7 cellular contexts compared by ENCODE assay signal in genomic region chr5:98752331-98752730, GRCh38. TPM values are rescaled to one million over a fixed set of nuclear protein-coding genes. Genes with fewer than 3 reads are reported as not detected.
DNase-seq lines count a peak whose midpoint lies in the region; ATAC-seq and TF ChIP-seq lines count a peak whose summit lies in the region.
"Not testable (repeated sequence)": the region's sequence is repeated elsewhere in the genome, so short reads cannot be mapped to it uniquely, and the experiment has no call there.

No MANE protein-coding gene starts in this region.

- not testable (repeated sequence) for ATAC-seq in GM23338
- ATAC-seq in WTC11, result peak; percentile 23; the same call in 1 of the 2 replicates

- not testable (repeated sequence) for H2BK15ac ChIP-seq in H9 (ENCODE audit: low read depth, low read length); mesendoderm (replicated peaks; ENCODE audit: low read depth); neuronal stem cell (ENCODE audit: low read length)

- H3K27me3 ChIP-seq in GM23338 (ENCODE audit: insufficient read depth); H9 (ENCODE audit: insufficient read depth, low read length); HUES6 (ENCODE audit: control insufficient read depth, insufficient read depth, low read length); endodermal cell (ENCODE audit: control insufficient read depth, insufficient read depth, low read length, poor library complexity, severe bottlenecking); mesendoderm (ENCODE audit: insufficient read depth, low read length, poor library complexity); neuronal stem cell (ENCODE audit: control insufficient read depth in 3 of 3, insufficient read depth in 3 of 3, low read depth in 1 of 3, low read length in 3 of 3): not testable (repeated sequence)

- DNase-seq in GM23338 (ENCODE audit: low spot score) (peak; percentile 15), endodermal cell (peak; percentile 76), mesendoderm (peak; percentile 60)
- DNase-seq in H9; WTC11 (ENCODE audit: low spot score); neuronal stem cell (ENCODE audit: low spot score): not testable (repeated sequence)

- not testable (repeated sequence) for H3K23me2 ChIP-seq in H9 (ENCODE audit: insufficient read length, low read depth, low read length, poor library complexity, severe bottlenecking)

- CTCF ChIA-PET in WTC11 (lab: Charles Lee), result interaction anchor here (4.4 kb wide), 1 partner anchor 16 kb away, joined by 37 read pairs; no protein-coding TSS in a partner anchor

- not testable (repeated sequence) for H3K27ac Mint-ChIP-seq in GM23338
- H3K27ac Mint-ChIP-seq in H9 (peak overlapping the region in 2 of 3 experiments; percentile 41 to 90; a peak in 3 of 7 replicates), WTC11 (peak overlapping the region; percentile 96), endodermal cell (peak overlapping the region; percentile 99)

- not testable (repeated sequence) for H3K4me3 Mint-ChIP-seq in GM23338
- H3K4me3 Mint-ChIP-seq in H9, result peak overlapping the region; percentile 5 to 53; a peak in 4 of 5 replicates
- H3K4me3 Mint-ChIP-seq in WTC11, result peak overlapping the region; percentile 62
- H3K4me3 Mint-ChIP-seq in endodermal cell, result peak overlapping the region; percentile 79

- H3K9me3 Mint-ChIP-seq in GM23338 (peaks cover 13% of the 10 kb centered on the region; the same call in 2 of the 3 replicates), H9 (peaks cover 6 to 14% of the 10 kb centered on the region in 2 experiments), WTC11 (peaks cover 21% of the 10 kb centered on the region), endodermal cell (peaks cover 27% of the 10 kb centered on the region)

- H3K27ac ChIP-seq in GM23338 (ENCODE audit: low read depth), result peak overlapping the region; percentile 94
- H3K27ac ChIP-seq in H9 (ENCODE audit: insufficient read length, low read depth, low read length), result peak overlapping the region; percentile 91
- peak overlapping the region; percentile 43; the same call in 1 of the 2 replicates for H3K27ac ChIP-seq in HUES6 (ENCODE audit: low read depth, low read length)
- H3K27ac ChIP-seq in endodermal cell (ENCODE audit: low read depth, low read length), result peak overlapping the region; percentile 66
- peak overlapping the region; percentile 95 for H3K27ac ChIP-seq in mesendoderm (ENCODE audit: low read depth, low read length)
- not testable (repeated sequence) for H3K27ac ChIP-seq in neuronal stem cell (replicated peaks; ENCODE audit: low read length)

- H2BK5ac ChIP-seq in H9 (ENCODE audit: insufficient read length, low read length); neuronal stem cell (ENCODE audit: low read length): not testable (repeated sequence)
- peak overlapping the region; percentile 93 for H2BK5ac ChIP-seq in mesendoderm (ENCODE audit: low read length)

- no CpG with 5 or more reads among the region's 7 CpGs for WGBS in H9 (ENCODE audit: extremely low coverage, insufficient read length, low lambda C conversion rate)
- 28 to 54% methylated on average over 4 to 7 of the region's 7 CpGs for WGBS in endodermal cell (ENCODE audit: insufficient coverage in 1 of 2, insufficient read length in 1 of 2), 2 experiments
- no CpG with 5 or more reads among the region's 7 CpGs for WGBS in mesendoderm (ENCODE audit: extremely low coverage, insufficient coverage, low lambda C conversion rate)
- no CpG with 5 or more reads among the region's 7 CpGs for WGBS in neuronal stem cell (ENCODE audit: extremely low coverage in 2 of 2, insufficient read length in 2 of 2, insufficient replicate concordance in 1 of 2), 2 donors

- peak overlapping the region; percentile 43 for H3K9ac ChIP-seq in H9 (ENCODE audit: extremely low read depth, insufficient read length, low read length)
- peak overlapping the region; percentile 88 for H3K9ac ChIP-seq in HUES6 (ENCODE audit: low read length)
- peak overlapping the region; percentile 96 for H3K9ac ChIP-seq in endodermal cell (ENCODE audit: extremely low read depth, low read length, poor library complexity, severe bottlenecking)
- H3K9ac ChIP-seq in mesendoderm (ENCODE audit: low read length), result peak overlapping the region; percentile 66
- H3K9ac ChIP-seq in neuronal stem cell (ENCODE audit: low read depth, low read length, poor library complexity), result not testable (repeated sequence)

- H3K18ac ChIP-seq in H9 (ENCODE audit: insufficient read length, low read depth, low read length), result peak overlapping the region; percentile 79
- peak overlapping the region; percentile 100 for H3K18ac ChIP-seq in mesendoderm (ENCODE audit: low read length)
- not testable (repeated sequence) for H3K18ac ChIP-seq in neuronal stem cell (ENCODE audit: low read length)

- H3F3A ChIP-seq in GM23338 (replicated peaks; ENCODE audit: low read depth), result not testable (repeated sequence)

- H3K4me2 ChIP-seq in GM23338 (peak overlapping the region; percentile 42), H9 (ENCODE audit: insufficient read depth, insufficient read length, low read length) (peak overlapping the region; percentile 62), mesendoderm (ENCODE audit: low read length) (peak overlapping the region; percentile 33)
- not testable (repeated sequence) for H3K4me2 ChIP-seq in neuronal stem cell (ENCODE audit: insufficient read depth, low read length, poor library complexity, severe bottlenecking)

- POLR2A ChIA-PET in WTC11 (lab: Charles Lee), result not testable (repeated sequence)

- H2BK12ac ChIP-seq in H9 (ENCODE audit: insufficient read length, low read depth, low read length); neuronal stem cell (ENCODE audit: low read length): not testable (repeated sequence)

- not testable (repeated sequence) for H3K79me1 ChIP-seq in H9 (ENCODE audit: insufficient read depth, low read depth, low read length, poor library complexity, severe bottlenecking); mesendoderm (ENCODE audit: low read length); neuronal stem cell (ENCODE audit: low read depth, low read length)

- peaks cover 23% of the 10 kb centered on the region for H3K4me1 Mint-ChIP-seq in GM23338
- peaks cover 24 to 28% of the 10 kb centered on the region in 2 experiments for H3K4me1 Mint-ChIP-seq in H9
- peaks cover 46% of the 10 kb centered on the region for H3K4me1 Mint-ChIP-seq in WTC11
- H3K4me1 Mint-ChIP-seq in endodermal cell, result peaks cover 51% of the 10 kb centered on the region

- not testable (repeated sequence) for H3T11ph ChIP-seq in H9 (ENCODE audit: low read length)

- H3K27me3 Mint-ChIP-seq in GM23338 (ENCODE audit: insufficient read depth, low read depth, poor library complexity); H9 (ENCODE audit: low read depth); WTC11 (ENCODE audit: low read depth); endodermal cell (ENCODE audit: insufficient read depth): not testable (repeated sequence)

- H4K20me1 ChIP-seq in GM23338 (replicated peaks; ENCODE audit: insufficient read depth); H9 (ENCODE audit: control insufficient read depth, insufficient read depth, insufficient read length): not testable (repeated sequence)

- H2BK120ac ChIP-seq in H9 (ENCODE audit: low read depth, low read length, poor library complexity, severe bottlenecking); neuronal stem cell (ENCODE audit: low read depth, low read length): not testable (repeated sequence)
- H2BK120ac ChIP-seq in mesendoderm (ENCODE audit: low read depth, low read length), result peak overlapping the region; percentile 100

- not testable (repeated sequence) for H4K5ac ChIP-seq in H9 (ENCODE audit: insufficient read length, low read depth, low read length); mesendoderm (ENCODE audit: low read length)

- peak overlapping the region; percentile 33; the same call in 1 of the 2 replicates for H2AFZ ChIP-seq in GM23338
- H2AFZ ChIP-seq in H9 (ENCODE audit: low read length), result peak overlapping the region; percentile 40
- H2AFZ ChIP-seq in neuronal stem cell (ENCODE audit: low read length), result peak overlapping the region; percentile 13

- TF ChIP-seq CTCF in GM23338 (conservative IDR thresholded peaks at IDR 0.05; ENCODE audit: low read depth in 2 of 2); H9 (conservative IDR thresholded peaks at IDR 0.05); WTC11 (IDR thresholded peaks at IDR 0.05); endodermal cell (conservative IDR thresholded peaks at IDR 0.05): not testable (repeated sequence)

- not testable (repeated sequence) for H4K91ac ChIP-seq in H9 (ENCODE audit: insufficient read length, low read depth, low read length); neuronal stem cell (ENCODE audit: low read depth, low read length, poor library complexity)

- H4K8ac ChIP-seq in H9 (replicated peaks; ENCODE audit: insufficient read length, low read depth, low read length); neuronal stem cell (ENCODE audit: low read depth, low read length): not testable (repeated sequence)
- peak overlapping the region; percentile 67 for H4K8ac ChIP-seq in mesendoderm (ENCODE audit: low read depth, low read length)

- not testable (repeated sequence) for H2AK5ac ChIP-seq in H9 (ENCODE audit: insufficient read length, low read length); mesendoderm (ENCODE audit: low read length); neuronal stem cell (ENCODE audit: low read depth, low read length)

- H3K23ac ChIP-seq in H9 (ENCODE audit: insufficient read length, low read depth, low read length); mesendoderm (ENCODE audit: low read length); neuronal stem cell (ENCODE audit: low read depth, low read length, poor library complexity): not testable (repeated sequence)

- not testable (repeated sequence) for H3K36me3 Mint-ChIP-seq in GM23338 (ENCODE audit: low read depth); H9 (ENCODE audit: insufficient read depth in 1 of 3, low read depth in 3 of 3)
- peaks cover 26% of the 10 kb centered on the region for H3K36me3 Mint-ChIP-seq in WTC11
- peaks cover 33% of the 10 kb centered on the region for H3K36me3 Mint-ChIP-seq in endodermal cell (ENCODE audit: low read depth)

- H3K56ac ChIP-seq in H9 (ENCODE audit: insufficient read length, low read depth, low read length), result not testable (repeated sequence)
- H3K56ac ChIP-seq in mesendoderm (ENCODE audit: low read length), result peak overlapping the region; percentile 94

- not testable (repeated sequence) for H3K4ac ChIP-seq in H9 (ENCODE audit: low read depth, low read length); neuronal stem cell (ENCODE audit: low read length)
- peak overlapping the region; percentile 99 for H3K4ac ChIP-seq in mesendoderm (ENCODE audit: low read depth, low read length)

- not testable (repeated sequence) for H3K36me3 ChIP-seq in GM23338 (ENCODE audit: insufficient read depth); HUES6 (ENCODE audit: control insufficient read depth, insufficient read depth, low read length); mesendoderm (ENCODE audit: control insufficient read depth, insufficient read depth, low read length); neuronal stem cell (replicated peaks in 1 of 2; ENCODE audit: control insufficient read depth in 2 of 2, insufficient read depth in 2 of 2, low read length in 2 of 2)
- peaks cover 21% of the 10 kb centered on the region for H3K36me3 ChIP-seq in endodermal cell (ENCODE audit: control insufficient read depth, insufficient read depth, low read length)

- H3K4me1 ChIP-seq in GM23338 (ENCODE audit: insufficient read depth), result peaks cover 36% of the 10 kb centered on the region
- not testable (repeated sequence) for H3K4me1 ChIP-seq in H9 (ENCODE audit: insufficient read depth, low read length); mesendoderm (ENCODE audit: control insufficient read depth, low read depth, low read length); neuronal stem cell (ENCODE audit: control insufficient read depth in 2 of 2, insufficient read depth in 1 of 2, low read depth in 1 of 2, low read length in 2 of 2)
- peaks cover 30% of the 10 kb centered on the region for H3K4me1 ChIP-seq in HUES6 (ENCODE audit: control insufficient read depth, insufficient read depth, low read length)
- H3K4me1 ChIP-seq in endodermal cell (ENCODE audit: control insufficient read depth, insufficient read depth, low read length), result peaks cover 14% of the 10 kb centered on the region

- H3K79me2 ChIP-seq in GM23338 (replicated peaks; ENCODE audit: insufficient read depth); H9 (ENCODE audit: insufficient read depth, low read length); mesendoderm (ENCODE audit: control insufficient read depth, insufficient read depth, low read length): not testable (repeated sequence)

- not testable (repeated sequence) for H2BK20ac ChIP-seq in H9 (ENCODE audit: low read depth, low read length, poor library complexity, severe bottlenecking)

- H3K9me3 ChIP-seq in H9 (ENCODE audit: control insufficient read depth, low read depth, low read length); HUES6 (ENCODE audit: control insufficient read depth, insufficient read depth, low read depth, low read length); neuronal stem cell (replicated peaks in 1 of 2; ENCODE audit: control insufficient read depth in 2 of 2, insufficient read depth in 1 of 2, low read depth in 1 of 2, low read length in 2 of 2): not testable (repeated sequence)
- peaks cover 30% of the 10 kb centered on the region for H3K9me3 ChIP-seq in endodermal cell (ENCODE audit: control insufficient read depth, low read length)

- H3K4me3 ChIP-seq in GM23338, result peak overlapping the region; percentile 18
- peak overlapping the region; percentile 46; the same call in 1 of the 2 replicates for H3K4me3 ChIP-seq in HUES6 (ENCODE audit: low read depth, low read length)
- peak overlapping the region; percentile 93 for H3K4me3 ChIP-seq in endodermal cell (ENCODE audit: low read length)
- H3K4me3 ChIP-seq in mesendoderm (ENCODE audit: low read length), result peak overlapping the region; percentile 3
- H3K4me3 ChIP-seq in neuronal stem cell (ENCODE audit: low read length in 2 of 2), result not testable (repeated sequence)

- H3K9me2 ChIP-seq in GM23338 (ENCODE audit: insufficient read depth), result not testable (repeated sequence)

- H3K14ac ChIP-seq in H9 (ENCODE audit: insufficient read depth, low read length); neuronal stem cell (ENCODE audit: low read length): not testable (repeated sequence)

RNA-seq across cellular contexts. Expression of gene RGMB, which starts 21.1 kb away (rescaled TPM):
- 34.1 and 34.3 TPM in 2 replicates for total RNA-seq in GM23338 (2014; rRNA removed; shearing (Covaris generic))
- 20.5 and 21.7 TPM in 2 replicates for polyA plus RNA-seq in GM23338 (2016; fragmentation: Nextera tagmentation; extraction: Ambion mirVana)
- total RNA-seq in H9 (2021) (17.7 and 19.3 TPM in 2 replicates), WTC11 (2021) (33.0 to 40.7 TPM (median 40.0 TPM) in 3 replicates), endodermal cell (10 to 100 TPM; 60.2 to 71.6 TPM)
- polyA plus RNA-seq in endodermal cell (2013, experiment 1 of 2), result 105 TPM
- polyA plus RNA-seq in endodermal cell (2013, experiment 2 of 2), result 81.8 TPM
- 27.9 TPM for polyA plus RNA-seq in mesendoderm (2013, experiment 1 of 2)
- 28.8 TPM for polyA plus RNA-seq in mesendoderm (2013, experiment 2 of 2)
- polyA plus RNA-seq in neuronal stem cell (2013, experiment 1 of 2), result 23.7 TPM
- polyA plus RNA-seq in neuronal stem cell (2013, experiment 2 of 2), result 23.3 TPM
